8 cellular contexts compared by ENCODE assay signal in genomic region chr11:28107726-28108618, GRCh38. TPM values are rescaled to one million over a fixed set of nuclear protein-coding genes. Genes with fewer than 3 reads are reported as not detected.
DNase-seq lines count a peak whose midpoint lies in the region; TF ChIP-seq lines count a peak whose summit lies in the region.

TSS of gene KIF18A (minus strand) at chr11:28108156. CDS start at chr11:28097947, 10,209 bp downstream.
A gene with protein sequence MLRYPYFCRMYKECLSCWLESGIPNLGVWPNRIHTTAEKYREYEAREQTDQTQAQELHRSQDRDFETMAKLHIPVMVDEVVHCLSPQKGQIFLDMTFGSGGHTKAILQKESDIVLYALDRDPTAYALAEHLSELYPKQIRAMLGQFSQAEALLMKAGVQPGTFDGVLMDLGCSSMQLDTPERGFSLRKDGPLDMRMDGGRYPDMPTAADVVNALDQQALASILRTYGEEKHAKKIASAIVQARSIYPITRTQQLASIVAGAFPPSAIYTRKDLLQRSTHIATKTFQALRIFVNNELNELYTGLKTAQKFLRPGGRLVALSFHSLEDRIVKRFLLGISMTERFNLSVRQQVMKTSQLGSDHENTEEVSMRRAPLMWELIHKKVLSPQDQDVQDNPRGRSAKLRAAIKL (plus strand): TSS chr11:28108388. CDS start chr11:28113335, 4,947 bp downstream.

- H3K9me3 ChIP-seq in ES-I3 (ENCODE audit: control insufficient read depth, insufficient read depth, low read length) (no peaks in the 10 kb centered on the region), HAP-1 (no peaks in the 10 kb centered on the region), MM.1S (replicated peaks; ENCODE audit: insufficient read depth, low read length) (no peaks in the 10 kb centered on the region), stomach smooth muscle (ENCODE audit: control insufficient read depth in 2 of 2, low read length in 2 of 2) (no peaks in the 10 kb centered on the region)

- no peaks in the 10 kb centered on the region for H4K20me1 ChIP-seq in MM.1S (ENCODE audit: insufficient read depth, low read length)

- peaks cover 19% of the 10 kb centered on the region for H3F3A ChIP-seq in MM.1S (ENCODE audit: insufficient read depth, low read length)

- H3K36me3 ChIP-seq in ES-I3 (ENCODE audit: insufficient read depth, low read length) (no peaks in the 10 kb centered on the region), HAP-1 (replicated peaks) (no peaks in the 10 kb centered on the region; the same call in 1 of the 2 replicates), MM.1S (replicated peaks; ENCODE audit: insufficient read depth, low read length) (no peaks in the 10 kb centered on the region), stomach smooth muscle (ENCODE audit: control insufficient read depth in 2 of 2, insufficient read depth in 2 of 2, low read length in 2 of 2) (no peaks in the 10 kb centered on the region)

- peaks cover 64% of the 10 kb centered on the region for H3K4me1 Mint-ChIP-seq in neural crest cell

- H3K4me2 ChIP-seq in MM.1S (ENCODE audit: low read depth, low read length): peak within 1 kb of the TSS; percentile 87

- H3K4me1 ChIP-seq in ES-I3 (ENCODE audit: insufficient read depth, low read length) (no peaks in the 10 kb centered on the region), HAP-1 (peaks cover 48% of the 10 kb centered on the region), MM.1S (ENCODE audit: low read length) (peaks cover 24% of the 10 kb centered on the region), stomach smooth muscle (ENCODE audit: control insufficient read depth, insufficient read depth, low read length) (peaks cover 11% of the 10 kb centered on the region)

- no peaks in the 10 kb centered on the region for H3K9me2 ChIP-seq in MM.1S (replicated peaks; ENCODE audit: insufficient read depth, low read length)

- H3K9ac ChIP-seq in ES-I3 (ENCODE audit: low read depth, low read length) (peak within 1 kb of the TSS; percentile 91), MM.1S (ENCODE audit: low read length) (peak within 1 kb of the TSS; percentile 88), stomach smooth muscle (ENCODE audit: low read length in 2 of 2) (peak within 1 kb of the TSS; percentile 81 to 91)

- peaks cover 85% of the 10 kb centered on the region for H3K79me2 ChIP-seq in MM.1S (ENCODE audit: low read length)

- H2AFZ ChIP-seq in MM.1S (ENCODE audit: low read length): peak within 1 kb of the TSS; percentile 89

- peak within 1 kb of the TSS; percentile 99 for H3K4me3 Mint-ChIP-seq in neural crest cell

- TF ChIP-seq CTCF in MM.1S (IDR thresholded peaks at IDR 0.05; ENCODE audit: low read length) (no peak), fibroblast of villous mesenchyme (IDR thresholded peaks at IDR 0.05; ENCODE audit: insufficient read depth, low read depth, low read length) (no peak), neural crest cell (conservative IDR thresholded peaks at IDR 0.05) (no peak)

- H3K27ac ChIP-seq in MM.1S (ENCODE audit: low read length): peak within 1 kb of the TSS; percentile 90
- peak within 1 kb of the TSS; percentile 47 for H3K27ac ChIP-seq in stomach smooth muscle (ENCODE audit: low read length)

- in situ Hi-C loops in HAP-1 (cut with MboI; ENCODE audit: low sequenced_read_pairs): no loop called here

- H3K9me3 Mint-ChIP-seq in neural crest cell: no peaks in the 10 kb centered on the region

- H3K27me3 ChIP-seq in HAP-1 (ENCODE audit: low read depth) (no peaks in the 10 kb centered on the region), MM.1S (replicated peaks; ENCODE audit: insufficient read depth, low read length) (no peaks in the 10 kb centered on the region), stomach smooth muscle (ENCODE audit: control insufficient read depth in 1 of 2, insufficient read depth in 2 of 2, low read length in 2 of 2) (no peaks in the 10 kb centered on the region)

- H3K27ac Mint-ChIP-seq in neural crest cell (ENCODE audit: unreplicated experiment): peak within 1 kb of the TSS; percentile 99

- DNase-seq in HAP-1 (ENCODE audit: low spot score in 2 of 2) (peak; percentile 94 to 99), MM.1S (peak; percentile 100), SIG-M5 (lab: John Stamatoyannopoulos, UW) (peak; percentile 77), activated gamma-delta T cell (lab: John Stamatoyannopoulos, UW) (peak; percentile 99), fibroblast of villous mesenchyme (ENCODE audit: low read depth) (peak; percentile 100), neural crest cell (ENCODE audit: low read depth, low spot score) (peak; percentile 99)

- H3K27me3 Mint-ChIP-seq in neural crest cell (ENCODE audit: low read depth): no peaks in the 10 kb centered on the region

- H3K4me3 ChIP-seq in HAP-1: peak within 1 kb of the TSS; percentile 76
- H3K4me3 ChIP-seq in MM.1S (ENCODE audit: low read length): peak within 1 kb of the TSS; percentile 94
- H3K4me3 ChIP-seq in fibroblast of villous mesenchyme (ENCODE audit: low read depth, low read length): peak within 1 kb of the TSS; percentile 83
- peak within 1 kb of the TSS; percentile 77 to 80 for H3K4me3 ChIP-seq in stomach smooth muscle (ENCODE audit: low read length in 2 of 2)

- no peaks in the 10 kb centered on the region for H3K36me3 Mint-ChIP-seq in neural crest cell (ENCODE audit: low read depth)

RNA-seq across cellular contexts. Expression of gene KIF18A, which starts in this region (rescaled TPM):
- total RNA-seq in fibroblast of villous mesenchyme (11.9 and 25.0 TPM in 2 replicates), neural crest cell (27.6 and 28.2 TPM in 2 replicates)

RNA-seq across cellular contexts. Expression of the second gene that starts in this region (rescaled TPM):
- 17.7 and 28.1 TPM in 2 replicates for total RNA-seq in fibroblast of villous mesenchyme
- total RNA-seq in neural crest cell: 14.0 and 16.2 TPM in 2 replicates

Comparison
In these comparisons a context has a peak if more than half of its experiments do, and no peak if none do; other contexts are left out.
1. Peak in every context shown above with its lines: DNase-seq, H3K4me3 ChIP-seq and H3K27ac ChIP-seq.